In the genomic region with DNA sequence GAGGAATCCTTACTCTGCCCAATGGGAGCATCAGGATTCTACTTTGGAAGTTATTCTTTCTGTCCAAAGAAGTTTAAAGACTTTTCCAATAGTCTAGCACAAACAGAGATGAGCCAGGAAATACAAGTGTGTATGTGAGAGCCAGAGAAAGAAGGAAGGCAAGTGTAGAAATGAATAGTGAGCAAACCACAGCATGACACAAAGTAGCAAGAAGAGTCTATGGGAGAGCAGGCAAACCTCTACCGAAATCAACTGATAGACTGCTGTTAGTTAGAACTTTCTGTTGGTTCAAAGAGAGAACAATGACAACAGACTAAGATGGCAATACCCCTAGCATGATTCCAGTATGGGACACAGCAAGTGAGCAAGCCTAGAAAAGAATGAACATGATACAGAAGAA, we compare ENCODE assay signal across 31 cellular contexts. TPM values are rescaled to one million over a fixed set of nuclear protein-coding genes. Genes with fewer than 3 reads are reported as not detected.
A peak's percentile ranks its signal among the peaks of the same experiment; 100 is the strongest.
DNase-seq lines count a peak whose midpoint lies in the region; ATAC-seq, FAIRE-seq and TF ChIP-seq lines count a peak whose summit lies in the region.
"Had no signal": no experiment of that assay in that cellular context is flagged by ENCODE, and none has a peak within 500 bp of the region (broad histone marks: within the 10 kb centered on the region; RNA-seq: fewer than 3 reads in every experiment).

No MANE protein-coding gene starts in this region.

- no peak overlapping the region for H3K4me3 Mint-ChIP-seq in activated CD8-positive, alpha-beta memory T cell treated with anti-CD3 and anti-CD28 coated beads, Interleukin-2, amount 10 ng/mL, durations not matched to agents 7 days and 5 days
- no peak overlapping the region for H3K4me3 Mint-ChIP-seq in activated T-helper 17 cell treated with anti-CD3 and anti-CD28 coated beads, Interleukin-2, amount 50 U/mL, for 72 hours
- H3K4me3 Mint-ChIP-seq in nephron progenitor cell (no peak overlapping the region), Caco-2 (ENCODE audit: unreplicated experiment) (no peak overlapping the region)
- H3K4me3 Mint-ChIP-seq: CD4-positive, CD25-positive, alpha-beta regulatory T cell; HFFc6 had no signal

- no peak overlapping the region for H3K27ac Mint-ChIP-seq in activated CD8-positive, alpha-beta memory T cell treated with anti-CD3 and anti-CD28 coated beads, Interleukin-2, amount 10 ng/mL, durations not matched to agents 7 days and 5 days
- H3K27ac Mint-ChIP-seq in activated T-helper 17 cell treated with anti-CD3 and anti-CD28 coated beads, Interleukin-2, amount 50 U/mL, for 72 hours: no peak overlapping the region
- H3K27ac Mint-ChIP-seq in nephron progenitor cell (peak overlapping the region; percentile 58), Caco-2 (ENCODE audit: unreplicated experiment) (no peak overlapping the region)
- H3K27ac Mint-ChIP-seq: HFFc6 had no signal

- peak; percentile 26 for FAIRE-seq in GM18507 (lab: Jason Lieb, UNC)
- FAIRE-seq: A204.1 had no signal

- no peak overlapping the region for H3K4me3 ChIP-seq in Caco-2 (ENCODE audit: low read depth, low read length)
- H3K4me3 ChIP-seq: BLaER1, HAP-1, SJCRH30 had no signal

- CTCF ChIA-PET in activated CD8-positive, alpha-beta memory T cell treated with anti-CD3 and anti-CD28 coated beads, Interleukin-2, amount 10 ng/mL, durations not matched to agents 7 days and 5 days (lab: Charles Lee): no interaction called here
- CTCF ChIA-PET in Caco-2 (lab: Charles Lee): no interaction called here

- H3K4me1 ChIP-seq in Caco-2: no peaks in the 10 kb centered on the region
- H3K4me1 ChIP-seq: BLaER1, HAP-1, SJCRH30 had no signal

- POLR2A ChIA-PET in Caco-2 (lab: Charles Lee): no interaction called here

- H3K36me3 Mint-ChIP-seq in activated CD8-positive, alpha-beta memory T cell treated with anti-CD3 and anti-CD28 coated beads, Interleukin-2, amount 10 ng/mL, durations not matched to agents 7 days and 5 days: peaks cover 21% of the 10 kb centered on the region
- H3K36me3 Mint-ChIP-seq in activated T-helper 17 cell treated with anti-CD3 and anti-CD28 coated beads, Interleukin-2, amount 50 U/mL, for 72 hours (ENCODE audit: low read depth): peaks cover 61% of the 10 kb centered on the region
- H3K36me3 Mint-ChIP-seq in nephron progenitor cell (ENCODE audit: low read depth): peaks cover 19% of the 10 kb centered on the region
- peaks cover 36% of the 10 kb centered on the region for H3K36me3 Mint-ChIP-seq in Caco-2 (ENCODE audit: insufficient read depth, unreplicated experiment)

- TF ChIP-seq CTCF in nephron progenitor cell (IDR thresholded peaks at IDR 0.05) (no peak), Caco-2 (IDR thresholded peaks at IDR 0.05; ENCODE audit: insufficient read depth in 1 of 2, low read depth in 1 of 2, low read length in 1 of 2, severe bottlenecking in 1 of 2, unreplicated experiment in 1 of 2) (no peak)

- intact Hi-C loops in Caco-2 (cut with micrococcal nuclease; ENCODE audit: unreplicated experiment): no loop called here

- no peak for DNase-seq in activated CD8-positive, alpha-beta memory T cell treated with anti-CD3 and anti-CD28 coated beads, Interleukin-2, amount 10 ng/mL, durations not matched to agents 7 days and 5 days
- no peak for DNase-seq in activated CD8-positive, alpha-beta memory T cell treated with anti-CD3 and anti-CD28 coated beads for 24 hours
- DNase-seq in GM18507 (ENCODE audit: extremely low spot score, insufficient read length, low read depth) (no peak), nephron progenitor cell (no peak), midbrain (lab: John Stamatoyannopoulos, UW) (no peak), Caco-2 (no peak)
- DNase-seq: CD4-positive, CD25-positive, alpha-beta regulatory T cell; DMS53; GOT3; HFFc6; KBM-7; MV-4-11; NCI-H1105 treated with DMSO at 0.1 percent for 48 hours; NCI-H146; NCI-H2029; NCI-H446; NCI-H524 treated with DMSO at 0.1 percent for 48 hours; NCI-H82; NK-92 treated with Interleukin-12 subunit alpha and Interleukin-12 subunit beta, amount 100 ng/mL, for 24 hours; PC-3; SJCRH30 had no signal

- H3K9me3 ChIP-seq in Caco-2: no peaks in the 10 kb centered on the region
- H3K9me3 ChIP-seq: BLaER1, HAP-1, SJCRH30 had no signal

- ATAC-seq in activated CD8-positive, alpha-beta memory T cell treated with anti-CD3 and anti-CD28 coated beads, Interleukin-2, amount 10 ng/mL, durations not matched to agents 7 days and 5 days: peak; percentile 39
- ATAC-seq in activated T-helper 17 cell treated with anti-CD3 and anti-CD28 coated beads, Interleukin-2, amount 50 U/mL, for 72 hours (replicated peaks): peak; percentile 84
- ATAC-seq: PC-3, Right ventricle myocardium inferior had no signal

- H3K27me3 Mint-ChIP-seq in activated CD8-positive, alpha-beta memory T cell treated with anti-CD3 and anti-CD28 coated beads, Interleukin-2, amount 10 ng/mL, durations not matched to agents 7 days and 5 days: no peaks in the 10 kb centered on the region
- H3K27me3 Mint-ChIP-seq in activated T-helper 17 cell treated with anti-CD3 and anti-CD28 coated beads, Interleukin-2, amount 50 U/mL, for 72 hours: no peaks in the 10 kb centered on the region
- no peaks in the 10 kb centered on the region for H3K27me3 Mint-ChIP-seq in nephron progenitor cell (ENCODE audit: low read depth, poor library complexity)
- no peaks in the 10 kb centered on the region for H3K27me3 Mint-ChIP-seq in Caco-2 (ENCODE audit: insufficient read depth, unreplicated experiment)
- H3K27me3 Mint-ChIP-seq: CD4-positive, CD25-positive, alpha-beta regulatory T cell had no signal

- no peaks in the 10 kb centered on the region for H3K9me3 Mint-ChIP-seq in activated CD8-positive, alpha-beta memory T cell treated with anti-CD3 and anti-CD28 coated beads, Interleukin-2, amount 10 ng/mL, durations not matched to agents 7 days and 5 days (ENCODE audit: low read depth)
- H3K9me3 Mint-ChIP-seq in activated T-helper 17 cell treated with anti-CD3 and anti-CD28 coated beads, Interleukin-2, amount 50 U/mL, for 72 hours: no peaks in the 10 kb centered on the region
- H3K9me3 Mint-ChIP-seq in nephron progenitor cell (peaks cover 4% of the 10 kb centered on the region), Caco-2 (ENCODE audit: unreplicated experiment) (no peaks in the 10 kb centered on the region)
- H3K9me3 Mint-ChIP-seq: HFFc6 had no signal

- peaks cover 32% of the 10 kb centered on the region for H3K4me1 Mint-ChIP-seq in activated CD8-positive, alpha-beta memory T cell treated with anti-CD3 and anti-CD28 coated beads, Interleukin-2, amount 10 ng/mL, durations not matched to agents 7 days and 5 days
- peaks cover 17% of the 10 kb centered on the region for H3K4me1 Mint-ChIP-seq in activated T-helper 17 cell treated with anti-CD3 and anti-CD28 coated beads, Interleukin-2, amount 50 U/mL, for 72 hours
- peaks cover 11% of the 10 kb centered on the region for H3K4me1 Mint-ChIP-seq in nephron progenitor cell
- no peaks in the 10 kb centered on the region for H3K4me1 Mint-ChIP-seq in Caco-2 (ENCODE audit: low read depth, unreplicated experiment)

- H3K27me3 ChIP-seq in Caco-2 (replicated peaks; ENCODE audit: control insufficient read depth, insufficient read depth, low read length): no peaks in the 10 kb centered on the region
- H3K27me3 ChIP-seq: SJCRH30 had no signal

- no peaks in the 10 kb centered on the region for H3K36me3 ChIP-seq in Caco-2 (ENCODE audit: control insufficient read depth, insufficient read depth, low read length)
- H3K36me3 ChIP-seq: BLaER1, HAP-1, SJCRH30 had no signal

- no TSS peak for BruUV-seq in Caco-2 (replicated peaks; lab: Mats Ljungman, UMichigan)

RNA-seq across cellular contexts. Expression of a gene that starts 16.1 kb away (rescaled TPM):
- total RNA-seq in activated CD8-positive, alpha-beta memory T cell treated with anti-CD3 and anti-CD28 coated beads, Interleukin-2, amount 10 ng/mL, durations not matched to agents 7 days and 5 days: 1 to 10 TPM in 1 of 2 experiments, under 1 TPM in 1; 0.67 to 1.3 TPM
- under 1 TPM; 0.15 to 0.26 TPM for total RNA-seq in activated T-helper 17 cell treated with anti-CD3 and anti-CD28 coated beads, Interleukin-2, amount 50 U/mL, for 72 hours
- not detected in 2 replicates for total RNA-seq in Caco-2 (2022)
- total RNA-seq: CD4-positive, CD25-positive, alpha-beta regulatory T cell; Daoy; G401; HFFc6; LHCN-M2; MCF 10A; PC-3; RPMI7951; SJCRH30 had no signal

RNA-seq across cellular contexts. Expression of a gene that starts 51.3 kb away (rescaled TPM):
- under 1 TPM; 0.21 to 0.47 TPM for total RNA-seq in activated CD8-positive, alpha-beta memory T cell treated with anti-CD3 and anti-CD28 coated beads, Interleukin-2, amount 10 ng/mL, durations not matched to agents 7 days and 5 days
- not detected for total RNA-seq in activated T-helper 17 cell treated with anti-CD3 and anti-CD28 coated beads, Interleukin-2, amount 50 U/mL, for 72 hours
- total RNA-seq in Caco-2 (2022): not detected in 2 replicates
- total RNA-seq: CD4-positive, CD25-positive, alpha-beta regulatory T cell; Daoy; G401; HFFc6; LHCN-M2; MCF 10A; PC-3; RPMI7951; SJCRH30 had no signal
